20 cellular contexts compared by ENCODE assay signal in genomic region chr10:104218751-104219150, GRCh38. TPM values are rescaled to one million over a fixed set of nuclear protein-coding genes. Genes with fewer than 3 reads are reported as not detected.
"Had no signal": no experiment of that assay in that cellular context is flagged by ENCODE, and none has a peak within 500 bp of the region (broad histone marks: within the 10 kb centered on the region; RNA-seq: fewer than 3 reads in every experiment).

No MANE protein-coding gene starts in this region.

- H3K9me3 ChIP-seq: gastroesophageal sphincter, heart right ventricle, pancreas, sigmoid colon, stomach, thoracic aorta had no signal

- DNase-seq: activated CD4-positive, alpha-beta memory T cell treated with anti-CD3 and anti-CD28 coated beads for 36 hours; activated CD4-positive, alpha-beta T cell treated with anti-CD3 and anti-CD28 coated beads for 1 hour; activated effector memory CD4-positive, alpha-beta T cell treated with Interleukin-2 at 50 U/mL for 16 hours; activated T-cell treated with anti-CD3 and anti-CD28 coated beads, Interleukin-2, amount 50 U/mL, for 24 hours; dorsolateral prefrontal cortex; erythroblast; heart right ventricle; mammary epithelial cell; naive thymus-derived CD8-positive, alpha-beta T cell; pancreas; sigmoid colon; stimulated activated CD4-positive, alpha-beta T cell treated with anti-CD3 and anti-CD28 coated beads, Interleukin-1b, Interleukin-23, amount 100 ng/mL, for 48 hours; stomach; T-helper 2 cell had no signal

- H3K36me3 ChIP-seq: cardiac muscle cell, gastroesophageal sphincter, heart right ventricle, pancreas, sigmoid colon, stomach, thoracic aorta had no signal

- H3K27me3 ChIP-seq: cardiac muscle cell, dorsolateral prefrontal cortex, heart right ventricle, pancreas, stomach had no signal

- H3K4me3 Mint-ChIP-seq: activated CD4-positive, alpha-beta memory T cell treated with anti-CD3 and anti-CD28 coated beads for 36 hours; activated T-cell treated with anti-CD3 and anti-CD28 coated beads, Interleukin-2, amount 50 U/mL, for 24 hours; naive thymus-derived CD8-positive, alpha-beta T cell had no signal

- ATAC-seq: activated naive CD4-positive, alpha-beta T cell treated with anti-CD3 and anti-CD28 coated beads, Interleukin-2, amount 50 U/mL, for 72 hours; gastroesophageal sphincter; heart right ventricle; left lobe of liver; naive thymus-derived CD8-positive, alpha-beta T cell; pancreas had no signal

- H3K4me1 ChIP-seq: gastroesophageal sphincter, heart right ventricle, pancreas, sigmoid colon, stomach had no signal

- H3K27ac ChIP-seq: cardiac muscle cell, dorsolateral prefrontal cortex, gastroesophageal sphincter, heart right ventricle, pancreas, sigmoid colon, stomach, thoracic aorta, VCaP had no signal

- H3K27ac Mint-ChIP-seq: activated CD4-positive, alpha-beta memory T cell treated with anti-CD3 and anti-CD28 coated beads for 36 hours; activated naive CD4-positive, alpha-beta T cell treated with anti-CD3 and anti-CD28 coated beads, Interleukin-2, amount 50 U/mL, for 72 hours; activated T-cell treated with anti-CD3 and anti-CD28 coated beads, Interleukin-2, amount 50 U/mL, for 24 hours; naive thymus-derived CD8-positive, alpha-beta T cell had no signal

- H3K36me3 Mint-ChIP-seq: activated CD4-positive, alpha-beta memory T cell treated with anti-CD3 and anti-CD28 coated beads for 36 hours; activated naive CD4-positive, alpha-beta T cell treated with anti-CD3 and anti-CD28 coated beads, Interleukin-2, amount 50 U/mL, for 72 hours; naive thymus-derived CD8-positive, alpha-beta T cell had no signal

- H3K4me1 Mint-ChIP-seq: naive thymus-derived CD8-positive, alpha-beta T cell had no signal

- H3K4me3 ChIP-seq: cardiac muscle cell, dorsolateral prefrontal cortex, gastroesophageal sphincter, heart right ventricle, pancreas, sigmoid colon, stomach, thoracic aorta had no signal

- H3K9me3 Mint-ChIP-seq: activated CD4-positive, alpha-beta memory T cell treated with anti-CD3 and anti-CD28 coated beads for 36 hours; activated naive CD4-positive, alpha-beta T cell treated with anti-CD3 and anti-CD28 coated beads, Interleukin-2, amount 50 U/mL, for 72 hours; activated T-cell treated with anti-CD3 and anti-CD28 coated beads, Interleukin-2, amount 50 U/mL, for 24 hours; naive thymus-derived CD8-positive, alpha-beta T cell had no signal

RNA-seq across cellular contexts. Expression of gene CFAP43, which starts 13.4 kb away (rescaled TPM):
- polyA plus RNA-seq: naive thymus-derived CD8-positive, alpha-beta T cell had no signal
